ENCODE assay signal across 26 cellular contexts in the genomic region with DNA sequence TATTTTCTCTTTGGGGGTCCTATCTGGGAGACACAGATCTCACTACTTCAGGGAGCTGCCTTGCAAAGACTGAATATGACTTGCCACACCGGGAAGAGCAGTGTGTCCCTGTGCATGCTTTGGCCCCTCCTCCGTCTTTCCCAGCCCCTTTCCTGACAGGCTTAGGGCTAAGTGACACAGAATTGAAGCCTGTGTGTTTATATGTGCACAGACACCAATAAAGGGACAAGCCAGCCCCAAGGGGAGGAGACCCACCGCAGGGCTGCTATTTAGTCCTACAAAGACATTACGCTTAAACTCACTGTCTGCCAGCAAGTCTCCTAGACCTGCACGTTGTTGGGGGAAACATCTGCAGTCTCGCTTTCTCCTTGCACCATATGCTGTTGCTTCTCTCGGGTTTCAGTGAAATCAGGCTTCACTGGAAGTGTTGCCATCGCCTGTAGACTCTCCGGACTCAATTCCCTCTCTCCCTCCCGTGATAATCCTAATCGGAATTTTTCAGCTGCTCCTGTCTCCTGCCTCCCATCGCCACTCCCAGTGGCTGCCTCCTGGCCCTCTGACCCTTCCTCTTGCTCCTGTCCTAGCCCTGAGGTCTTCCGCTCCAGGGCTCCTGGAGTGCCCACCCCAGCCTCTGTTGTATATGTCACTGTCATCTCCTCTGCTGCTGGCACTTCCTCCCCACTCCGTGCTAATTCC. TPM values are rescaled to one million over a fixed set of nuclear protein-coding genes. Genes with fewer than 3 reads are reported as not detected.
DNase-seq lines count a peak whose midpoint lies in the region; ATAC-seq and TF ChIP-seq lines count a peak whose summit lies in the region.
"Had no signal": no experiment of that assay in that cellular context is flagged by ENCODE, and none has a peak within 500 bp of the region (broad histone marks: within the 10 kb centered on the region; RNA-seq: fewer than 3 reads in every experiment).

No MANE protein-coding gene starts in this region.

- DNase-seq in COR-L47 (lab: John Stamatoyannopoulos, UW), result peak; percentile 82
- no peak for DNase-seq in IMR-90
- peak; percentile 23 for DNase-seq in RPMI7951 (ENCODE audit: low read depth)
- peak; percentile 58 for DNase-seq in left kidney (ENCODE audit: low read depth, low spot score)
- no peak for DNase-seq in activated CD4-positive, CD25-positive, alpha-beta regulatory T cell treated with anti-CD3 and anti-CD28 coated beads, Interleukin-2, amount 50 U/mL, for 72 hours
- no peak for DNase-seq in CD4-positive, alpha-beta T cell
- DNase-seq: activated CD4-positive, alpha-beta T cell treated with anti-CD3 and anti-CD28 coated beads, Interleukin-2, amount 50 U/mL, for 1 hour; activated CD8-positive, alpha-beta memory T cell treated with anti-CD3 and anti-CD28 coated beads, Interleukin-2, amount 50 U/mL, for 4 hours; activated effector memory CD4-positive, alpha-beta T cell treated with anti-CD3 and anti-CD28 coated beads, Interleukin-2, amount 50 U/mL, for 16 hours; activated naive CD8-positive, alpha-beta T cell treated with anti-CD3 and anti-CD28 coated beads, Interleukin-2, amount 50 U/mL, for 24 hours; left colon; natural killer cell; NCI-H1105; Right ventricle myocardium superior; stimulated activated CD4-positive, alpha-beta T cell treated with anti-CD3 and anti-CD28 coated beads, Interleukin-2, amount 100 ng/mL, for 24 hours; T-cell had no signal

- H2BK15ac ChIP-seq in IMR-90 (ENCODE audit: low read depth, low read length), result no peak overlapping the region

- no peak overlapping the region for H2AK5ac ChIP-seq in IMR-90 (ENCODE audit: low read depth, low read length)

- H4K5ac ChIP-seq in IMR-90 (ENCODE audit: low read depth, low read length), result no peak overlapping the region

- no peaks in the 10 kb centered on the region for H3K79me1 ChIP-seq in IMR-90 (ENCODE audit: low read depth in 1 of 2, low read length in 2 of 2)

- H3K14ac ChIP-seq in IMR-90 (replicated peaks; ENCODE audit: low read depth, low read length), result no peak overlapping the region

- no peak for TF ChIP-seq POLR2A in IMR-90 (IDR thresholded peaks at IDR 0.05; ENCODE audit: low read depth, low read length)

- no peak overlapping the region for H3K4ac ChIP-seq in IMR-90 (ENCODE audit: low read depth, low read length)

- H3K4me1 Mint-ChIP-seq in CD4-positive, alpha-beta T cell (ENCODE audit: low read depth), result no peaks in the 10 kb centered on the region
- H3K4me1 Mint-ChIP-seq: activated naive CD8-positive, alpha-beta T cell treated with anti-CD3 and anti-CD28 coated beads, Interleukin-2, amount 50 U/mL, for 24 hours; natural killer cell; T-cell had no signal

- H2BK20ac ChIP-seq in IMR-90 (ENCODE audit: low read depth, low read length), result no peak overlapping the region

- H3K9me3 ChIP-seq in IMR-90 (ENCODE audit: control insufficient read depth, insufficient read depth, low read length), result no peaks in the 10 kb centered on the region
- no peaks in the 10 kb centered on the region for H3K9me3 ChIP-seq in CD4-positive, alpha-beta T cell (ENCODE audit: control insufficient read depth, low read length)
- H3K9me3 ChIP-seq: tibial nerve had no signal

- CTCF ChIA-PET in IMR-90 (lab: Yijun Ruan, JAX), result interaction anchor here (0.7 kb wide), 1 partner anchor 1144 kb away, joined by 3 read pairs; no protein-coding TSS in a partner anchor
- CTCF ChIA-PET in CD4-positive, alpha-beta T cell (lab: Charles Lee), result no interaction called here

- no peak overlapping the region for H2BK120ac ChIP-seq in IMR-90 (ENCODE audit: low read depth, low read length)

- no peak overlapping the region for H4K8ac ChIP-seq in IMR-90 (ENCODE audit: low read depth in 2 of 2, low read length in 2 of 2)

- TF ChIP-seq RAD21 in IMR-90 (IDR thresholded peaks at IDR 0.05; ENCODE audit: low read length), result no peak

- no peak overlapping the region for H4K91ac ChIP-seq in IMR-90 (ENCODE audit: insufficient read depth, low read depth, low read length)

- dilution Hi-C loops in IMR-90 (cut with HindIII; ENCODE audit: low sequenced_read_pairs, unreplicated experiment), result no loop called here

- POLR2A ChIA-PET in IMR-90 (lab: Charles Lee; ENCODE audit: unreplicated experiment), result no interaction called here
- POLR2A ChIA-PET in CD4-positive, alpha-beta T cell (lab: Charles Lee), result no interaction called here

- H3K9me3 Mint-ChIP-seq in CD4-positive, alpha-beta T cell, result no peaks in the 10 kb centered on the region
- H3K9me3 Mint-ChIP-seq: activated naive CD8-positive, alpha-beta T cell treated with anti-CD3 and anti-CD28 coated beads, Interleukin-2, amount 50 U/mL, for 24 hours; brain; natural killer cell; stimulated activated naive CD8-positive, alpha-beta T cell treated with anti-CD3 and anti-CD28 coated beads, Interleukin-15, Interleukin-2, amounts not matched to agents 100 ng/mL and 50 ng/mL, for 24 hours; T-cell had no signal

- in situ Hi-C loops in IMR-90 (cut with MboI; ENCODE audit: low sequenced_read_pairs), result no loop called here

- H3K4me1 ChIP-seq in IMR-90 (ENCODE audit: control insufficient read depth, insufficient read depth, low read length), result no peaks in the 10 kb centered on the region
- H3K4me1 ChIP-seq: tibial nerve had no signal

- no peak overlapping the region for H3K4me3 Mint-ChIP-seq in CD4-positive, alpha-beta T cell
- H3K4me3 Mint-ChIP-seq: activated naive CD8-positive, alpha-beta T cell treated with anti-CD3 and anti-CD28 coated beads, Interleukin-2, amount 50 U/mL, for 24 hours; brain; natural killer cell; stimulated activated naive CD8-positive, alpha-beta T cell treated with anti-CD3 and anti-CD28 coated beads, Interleukin-15, Interleukin-2, amounts not matched to agents 100 ng/mL and 50 ng/mL, for 24 hours; T-cell had no signal

- no peaks in the 10 kb centered on the region for H3K36me3 ChIP-seq in IMR-90 (ENCODE audit: control insufficient read depth, insufficient read depth, low read length)
- H3K36me3 ChIP-seq: tibial nerve had no signal

- H3K4me3 ChIP-seq in IMR-90 (ENCODE audit: insufficient read depth, low read depth, low read length), result no peak overlapping the region
- H3K4me3 ChIP-seq: tibial nerve had no signal

- ATAC-seq in IMR-90 (ENCODE audit: low read depth) (no peak), GM18870 (IDR thresholded peaks at IDR 0.05; ENCODE audit: unreplicated experiment) (no peak), GM21786 (IDR thresholded peaks at IDR 0.05; ENCODE audit: unreplicated experiment) (no peak)
- no peak for ATAC-seq in CD4-positive, alpha-beta T cell (ENCODE audit: poor library complexity)
- ATAC-seq: activated naive CD8-positive, alpha-beta T cell treated with anti-CD3 and anti-CD28 coated beads, Interleukin-2, amount 50 U/mL, for 24 hours; left colon; natural killer cell; T-cell had no signal

- no peak overlapping the region for H3K9ac ChIP-seq in IMR-90 (ENCODE audit: low read depth, low read length)

- intact Hi-C loops in IMR-90 (cut with micrococcal nuclease), result no loop called here
- intact Hi-C loops in CD4-positive, alpha-beta T cell (cut with DNase I, micrococcal nuclease), result no loop called here

- H3K23ac ChIP-seq in IMR-90 (ENCODE audit: low read depth, low read length), result no peak overlapping the region

- no peaks in the 10 kb centered on the region for H3K36me3 Mint-ChIP-seq in CD4-positive, alpha-beta T cell (ENCODE audit: low read depth)
- H3K36me3 Mint-ChIP-seq: brain, natural killer cell, T-cell had no signal

- H3K4me2 ChIP-seq in IMR-90 (ENCODE audit: low read depth, low read length), result no peak overlapping the region; the same call in 1 of the 2 replicates

- 6% methylated on average over 9 of the region's 14 CpGs; no CpG with 5 or more reads in 1 of the 2 experiments for whole genome bisulfite sequencing in IMR-90 (ENCODE audit: extremely low coverage in 2 of 2, insufficient read length in 1 of 2), 2 experiments

- H4K20me1 ChIP-seq in IMR-90 (ENCODE audit: insufficient read depth, low read length), result no peaks in the 10 kb centered on the region

- TF ChIP-seq CTCF in IMR-90 (conservative IDR thresholded peaks at IDR 0.05; ENCODE audit: low read depth, low read length), result no peak
- no peak for TF ChIP-seq CTCF in CD4-positive, alpha-beta T cell (IDR thresholded peaks at IDR 0.05)

- H2AFZ ChIP-seq in IMR-90 (replicated peaks; ENCODE audit: low read length, poor library complexity), result peak overlapping the region; percentile 58

- no peaks in the 10 kb centered on the region for H3K9me1 ChIP-seq in IMR-90 (ENCODE audit: insufficient read depth, low read length)

- BruUV-seq in IMR-90 (replicated peaks; lab: Mats Ljungman, UMichigan), result no TSS peak

- no peaks in the 10 kb centered on the region for H3K27me3 Mint-ChIP-seq in CD4-positive, alpha-beta T cell
- H3K27me3 Mint-ChIP-seq: brain, progenitor cell of endocrine pancreas had no signal

- no peak overlapping the region for H3K18ac ChIP-seq in IMR-90 (ENCODE audit: low read depth, low read length)

- H2BK5ac ChIP-seq in IMR-90 (ENCODE audit: low read depth, low read length, poor library complexity, severe bottlenecking), result no peak overlapping the region

- H3K27me3 ChIP-seq in IMR-90 (ENCODE audit: control insufficient read depth, insufficient read depth, low read length), result no peaks in the 10 kb centered on the region
- H3K27me3 ChIP-seq in CD4-positive, alpha-beta T cell (ENCODE audit: control insufficient read depth, insufficient read depth, low read length), result peaks cover 5% of the 10 kb centered on the region
- H3K27me3 ChIP-seq: tibial nerve had no signal

- H3K27ac ChIP-seq in IMR-90 (ENCODE audit: insufficient read depth, low read length), result no peak overlapping the region
- H3K27ac ChIP-seq in CD4-positive, alpha-beta T cell (ENCODE audit: low read depth, low read length), result no peak overlapping the region
- H3K27ac ChIP-seq: C4-2B, tibial nerve had no signal

- H3K56ac ChIP-seq in IMR-90 (ENCODE audit: extremely low read depth, insufficient read depth, low read length), result no peak overlapping the region

- no peak overlapping the region for H3K27ac Mint-ChIP-seq in CD4-positive, alpha-beta T cell
- H3K27ac Mint-ChIP-seq: activated naive CD8-positive, alpha-beta T cell treated with anti-CD3 and anti-CD28 coated beads, Interleukin-2, amount 50 U/mL, for 24 hours; brain; natural killer cell; progenitor cell of endocrine pancreas; stimulated activated naive CD8-positive, alpha-beta T cell treated with anti-CD3 and anti-CD28 coated beads, Interleukin-15, Interleukin-2, amounts not matched to agents 100 ng/mL and 50 ng/mL, for 24 hours; T-cell had no signal

- no peak overlapping the region for H2AK9ac ChIP-seq in IMR-90 (replicated peaks; ENCODE audit: low read depth, low read length, poor library complexity)

TF ChIP-seq in IMR-90, 13 proteins besides CTCF, POLR2A, EP300 and RAD21 (continues in another document):
- TF ChIP-seq RFX5 (IDR thresholded peaks at IDR 0.05; ENCODE audit: low read depth, low read length), result no peak

RNA-seq across cellular contexts. Expression of gene LRRC53, which starts 58.5 kb away (rescaled TPM):
- total RNA-seq in IMR-90 (2012; rRNA removed), result not detected in 2 replicates
- not detected in 2 replicates for polyA plus RNA-seq in IMR-90 (2012; rRNA removed)
- polyA plus RNA-seq in IMR-90 (2012; cell fraction: cytosol; rRNA removed), result not detected in 2 replicates
- not detected in 2 replicates for polyA plus RNA-seq in IMR-90 (2012; cell fraction: nucleus; rRNA removed; ENCODE audit: low replicate concordance)
- not detected in 2 replicates for total RNA-seq in RPMI7951 (2014; rRNA removed; shearing (Covaris generic))
- not detected for total RNA-seq in CD4-positive, alpha-beta T cell
- total RNA-seq: fibroblast of lung, left colon, natural killer cell, NCI-H460, Right ventricle myocardium superior, skeletal muscle tissue, T-cell, tibial nerve had no signal
- polyA plus RNA-seq: fibroblast of lung had no signal

Comparison
In these comparisons a context has a peak if more than half of its experiments do, and no peak if none do; other contexts are left out.
1. DNase-seq: peak in COR-L47 (single experiment), RPMI7951 (single experiment) and left kidney (single experiment); none in IMR-90 (single experiment), activated CD4-positive, CD25-positive, alpha-beta regulatory T cell treated with anti-CD3 and anti-CD28 coated beads, Interleukin-2, amount 50 U/mL, for 72 hours (single experiment) and CD4-positive, alpha-beta T cell (0 of 10).